In the genomic region with DNA sequence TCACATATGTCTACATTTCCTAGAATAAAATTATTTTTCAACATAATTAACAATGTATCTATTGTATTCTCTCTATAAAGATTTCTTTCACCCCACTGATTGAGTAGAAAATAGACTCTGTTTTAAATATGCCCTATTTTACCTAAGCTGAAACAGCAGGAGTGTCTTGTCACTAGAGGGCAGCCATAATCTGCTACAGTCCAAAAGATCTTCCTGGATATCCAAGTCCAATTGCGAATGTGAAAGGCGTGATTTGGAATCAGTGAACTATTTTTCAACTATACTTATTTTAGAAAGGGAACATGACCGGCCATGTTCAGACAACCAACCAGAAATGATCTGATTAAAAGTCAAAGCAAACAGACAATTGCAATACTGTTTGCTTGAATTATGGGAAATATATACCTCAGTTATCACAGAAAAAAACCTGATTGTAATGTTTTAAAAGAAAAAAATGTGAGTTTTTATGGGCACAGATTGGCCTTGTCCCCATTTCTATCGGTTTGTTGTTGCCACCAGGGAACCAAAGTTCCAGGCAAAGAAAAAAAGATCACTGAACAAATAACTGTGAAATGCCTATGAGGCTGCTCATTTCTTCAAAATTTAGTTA, we compare ENCODE assay signal across 8 cellular contexts.
DNase-seq lines count a peak whose midpoint lies in the region; ATAC-seq, FAIRE-seq and TF ChIP-seq lines count a peak whose summit lies in the region.

No MANE protein-coding gene starts in this region.

- H3K4me3 ChIP-seq in Loucy (ENCODE audit: low read length, poor library complexity, severe bottlenecking), result no peak overlapping the region
- H3K4me3 ChIP-seq in WERI-Rb-1 (ENCODE audit: low read depth, low read length), result no peak overlapping the region

- no peak for ATAC-seq in GM19023 (IDR thresholded peaks at IDR 0.05; ENCODE audit: unreplicated experiment)
- no peak for ATAC-seq in HG02610 (IDR thresholded peaks at IDR 0.05; ENCODE audit: unreplicated experiment)
- no peak for ATAC-seq in HG03565 (IDR thresholded peaks at IDR 0.05; ENCODE audit: unreplicated experiment)

- peak; percentile 80 for TF ChIP-seq CTCF in D721Med (IDR thresholded peaks at IDR 0.05; ENCODE audit: insufficient read depth, missing control alignments)
- peak; percentile 36 for TF ChIP-seq CTCF in Loucy (conservative IDR thresholded peaks at IDR 0.05; ENCODE audit: low read length)
- peak; percentile 50 for TF ChIP-seq CTCF in WERI-Rb-1 (IDR thresholded peaks at IDR 0.05; ENCODE audit: low read depth, low read length)

- no peaks in the 10 kb centered on the region for H4K20me1 ChIP-seq in Loucy (ENCODE audit: insufficient read depth, low read length, poor library complexity, severe bottlenecking)

- no peaks in the 10 kb centered on the region for H3K79me2 ChIP-seq in Loucy (ENCODE audit: insufficient read depth, low read length)

- DNase-seq in D721Med (ENCODE audit: insufficient read length, low spot score), result no peak
- peak; percentile 26 for DNase-seq in WERI-Rb-1
- peak; percentile 61 for DNase-seq in inferior parietal cortex (ENCODE audit: extremely low spot score)
- no peak for DNase-seq in NCI-H2227 treated with DMSO at 0.1 percent for 48 hours (lab: John Stamatoyannopoulos, UW)

- no peak overlapping the region for H3K4me2 ChIP-seq in Loucy (ENCODE audit: low read depth, low read length, poor library complexity, severe bottlenecking)

- no peaks in the 10 kb centered on the region for H3K9me3 ChIP-seq in Loucy (ENCODE audit: insufficient read depth, low read depth, low read length)
- no peaks in the 10 kb centered on the region for H3K9me3 ChIP-seq in WERI-Rb-1 (ENCODE audit: severe bottlenecking)

- H3F3A ChIP-seq in Loucy (ENCODE audit: low read depth), result no peaks in the 10 kb centered on the region

- H3K9ac ChIP-seq in Loucy (ENCODE audit: low read depth, low read length, poor library complexity, severe bottlenecking), result no peak overlapping the region

- FAIRE-seq in D721Med (lab: Jason Lieb, UNC), result no peak

- H3K9me2 ChIP-seq in Loucy (replicated peaks; ENCODE audit: low read depth, low read length), result no peaks in the 10 kb centered on the region

- no peaks in the 10 kb centered on the region for H3K27me3 ChIP-seq in Loucy (ENCODE audit: insufficient read depth, low read length, poor library complexity, severe bottlenecking)
- H3K27me3 ChIP-seq in WERI-Rb-1 (ENCODE audit: insufficient read depth, low read depth, severe bottlenecking), result no peaks in the 10 kb centered on the region

- H3K36me3 ChIP-seq in Loucy (ENCODE audit: insufficient read depth, low read length), result no peaks in the 10 kb centered on the region
- no peaks in the 10 kb centered on the region for H3K36me3 ChIP-seq in WERI-Rb-1

- H3K4me1 ChIP-seq in Loucy (ENCODE audit: insufficient read depth, low read length, poor library complexity, severe bottlenecking), result no peaks in the 10 kb centered on the region

- no peak overlapping the region for H3K27ac ChIP-seq in WERI-Rb-1

- no peak overlapping the region for H2AFZ ChIP-seq in Loucy (ENCODE audit: low read length)

Comparison
In these comparisons a context has a peak if more than half of its experiments do, and no peak if none do; other contexts are left out.
1. DNase-seq: peak in WERI-Rb-1 (single experiment) and inferior parietal cortex (single experiment); none in D721Med (single experiment) and NCI-H2227 treated with DMSO at 0.1 percent for 48 hours (single experiment).
2. Peak in every context shown above with its lines, with median percentiles within 50 percentile points of each other: CTCF ChIP-seq.